ENCODE assay signal across 8 cellular contexts in genomic region chrX:54182864-54183613, GRCh38. TPM values are rescaled to one million over a fixed set of nuclear protein-coding genes. Genes with fewer than 3 reads are reported as not detected.
DNase-seq lines count a peak whose midpoint lies in the region; ATAC-seq and TF ChIP-seq lines count a peak whose summit lies in the region.

Gene FAM120C (minus strand): TSS chrX:54183254. CDS start chrX:54183198, 56 bp downstream.

- peak within 1 kb of the TSS; percentile 77 to 81 (median 78) for H3K4me3 Mint-ChIP-seq in T-cell

- WGBS in adrenal gland, 4 donors: 1 to 50% (median 33%) methylated on average over 41 to 68 of the region's 70 CpGs; no CpG with 5 or more reads in 1 of the 4 donors
- 2 to 22% methylated on average over 10 to 32 of the region's 70 CpGs for WGBS in upper lobe of left lung, 2 donors

- TF ChIP-seq CTCF in GM06990 (IDR thresholded peaks at IDR 0.05; ENCODE audit: insufficient read depth, low read length, poor library complexity, severe bottlenecking): no peak
- no peak for TF ChIP-seq CTCF in adrenal gland (IDR thresholded peaks at IDR 0.05)
- TF ChIP-seq CTCF in upper lobe of left lung (IDR thresholded peaks at IDR 0.05): no peak

- H3K4me3 ChIP-seq in GM06990 (replicated peaks; ENCODE audit: low read depth, low read length) (peak within 1 kb of the TSS; percentile 78), adrenal gland (peak within 1 kb of the TSS; percentile 24 to 79 (median 49)), upper lobe of left lung (peak within 1 kb of the TSS; percentile 69 to 92 (median 77))

- POLR2A ChIA-PET in T-cell (lab: Charles Lee): interaction anchor here (0.5 to 1.1 kb wide), 6 partner anchors 10 to 1269 kb away, joined by 3 to 4 read pairs (median 4); partner anchors contain the start of genes MAGEH1 (in 1 of the 2) and PHF8 (in 1 of the 2)

- peak within 1 kb of the TSS; percentile 82 to 86 for H3K27ac Mint-ChIP-seq in T-cell

- DNase-seq in GM06990 (ENCODE audit: extremely low read depth, insufficient read length) (peak; percentile 83), NCI-H1417 treated with DMSO at 0.1 percent for 48 hours (lab: John Stamatoyannopoulos, UW) (peak; percentile 53), T-cell (peak; percentile 32 to 71 (median 53)), adrenal gland (peak; percentile 63 to 82 (median 74)), left cardiac atrium (peak; percentile 78), posterior vena cava (ENCODE audit: low spot score) (peak; percentile 89), upper lobe of left lung (peak; percentile 49 to 91)

- peaks cover 17% of the 10 kb centered on the region for H3K36me3 Mint-ChIP-seq in T-cell

- H3K36me3 ChIP-seq in GM06990 (ENCODE audit: control insufficient read depth, insufficient read depth, low read length) (no peaks in the 10 kb centered on the region), adrenal gland (replicated peaks in 1 of 2) (no peaks in the 10 kb centered on the region), upper lobe of left lung (no peaks in the 10 kb centered on the region)

- CTCF ChIA-PET in T-cell (lab: Charles Lee): interaction anchor here (0.7 to 1.5 kb wide), 2 partner anchors 137 to 140 kb away, joined by 3 to 4 read pairs; no protein-coding TSS in a partner anchor

- intact Hi-C loops in adrenal gland (cut with DNase I) (no loop called here), left cardiac atrium (cut with DNase I) (no loop called here), posterior vena cava (cut with DNase I) (no loop called here)

- H3K9me3 ChIP-seq in adrenal gland (replicated peaks in 1 of 3) (no peaks in the 10 kb centered on the region), upper lobe of left lung (no peaks in the 10 kb centered on the region)

- peak within 1 kb of the TSS; percentile 30 to 95 (median 84) for H3K27ac ChIP-seq in adrenal gland
- peak within 1 kb of the TSS; percentile 88 to 91 (median 88) for H3K27ac ChIP-seq in upper lobe of left lung

- no peak for TF ChIP-seq EP300 in upper lobe of left lung (IDR thresholded peaks at IDR 0.05)

- peak; percentile 54 for ATAC-seq in HG02588 (IDR thresholded peaks at IDR 0.05; ENCODE audit: unreplicated experiment)
- peak; percentile 71 to 73 (median 73) for ATAC-seq in T-cell (replicated peaks in 1 of 4)
- peak; percentile 91 to 93 for ATAC-seq in left cardiac atrium
- ATAC-seq in upper lobe of left lung (ENCODE audit: low FRiP score in 2 of 2): peak; percentile 87 to 95

- H3K4me1 ChIP-seq in adrenal gland (replicated peaks in 1 of 2): peaks cover 12 to 23% of the 10 kb centered on the region in 2 donors
- peaks cover 0 to 23% (median 12%) of the 10 kb centered on the region in 4 donors for H3K4me1 ChIP-seq in upper lobe of left lung

- TF ChIP-seq POLR2A in adrenal gland (IDR thresholded peaks at IDR 0.05) (peak in 1 of 2 donors; percentile 26), upper lobe of left lung (IDR thresholded peaks at IDR 0.05) (peak in 1 of 4 donors; percentile 36)

- peaks cover 0 to 10% of the 10 kb centered on the region in 2 donors for H3K27me3 Mint-ChIP-seq in T-cell

- H3K27me3 ChIP-seq in GM06990 (replicated peaks; ENCODE audit: control insufficient read depth, insufficient read depth, low read length): no peaks in the 10 kb centered on the region
- no peaks in the 10 kb centered on the region for H3K27me3 ChIP-seq in adrenal gland
- H3K27me3 ChIP-seq in upper lobe of left lung: no peaks in the 10 kb centered on the region

- H3K9me3 Mint-ChIP-seq in T-cell: no peaks in the 10 kb centered on the region

- peaks cover 41 to 43% (median 41%) of the 10 kb centered on the region in 3 donors for H3K4me1 Mint-ChIP-seq in T-cell

RNA-seq across cellular contexts. Expression of gene FAM120C, which starts in this region (rescaled TPM):
- 10 to 100 TPM; 14.9 to 23.0 (median 19.5) TPM for total RNA-seq in T-cell
- total RNA-seq in adrenal gland: 10 to 100 TPM; 11.0 to 18.8 (median 14.3) TPM
- polyA plus RNA-seq in adrenal gland: 10 to 100 TPM in 1 of 3 donors, 1 to 10 TPM in 2; 6.8 to 12.5 (median 8.4) TPM
- total RNA-seq in left cardiac atrium: 1 to 10 TPM; 7.1 to 7.2 TPM
- total RNA-seq in posterior vena cava: 1 to 10 TPM; 8.6 to 9.1 TPM
- total RNA-seq in upper lobe of left lung: 10 to 100 TPM in 5 of 6 donors, 1 to 10 TPM in 1; 6.1 to 17.8 (median 12.1) TPM

Comparison
In these comparisons a context has a peak if more than half of its experiments do, and no peak if none do; other contexts are left out.
1. Peak in every context shown above with its lines: DNase-seq, ATAC-seq, H3K4me3 ChIP-seq and H3K27ac ChIP-seq.